Comparison of ENCODE assay signal across 20 cellular contexts in the genomic region with DNA sequence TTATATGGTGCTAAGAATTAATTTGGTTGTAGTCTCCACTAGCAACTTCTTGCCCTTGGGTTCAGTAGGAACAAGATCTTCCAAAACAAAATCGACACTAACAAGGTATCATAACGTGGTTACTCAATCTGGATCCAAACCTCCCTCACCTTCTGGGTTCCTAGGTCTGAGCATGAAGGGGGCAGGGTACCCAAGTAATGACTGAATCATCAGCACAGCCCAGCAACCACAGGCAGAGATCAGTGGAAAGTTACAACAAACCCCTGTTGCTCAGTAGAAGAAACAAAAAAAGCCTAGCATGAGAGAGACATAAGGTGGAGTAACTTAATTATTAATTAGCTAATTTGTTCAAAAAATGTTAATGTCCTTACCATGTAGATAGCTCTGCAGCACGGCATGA.
DNase-seq lines count a peak whose midpoint lies in the region; ATAC-seq, FAIRE-seq and TF ChIP-seq lines count a peak whose summit lies in the region.
"Had no signal": no experiment of that assay in that cellular context is flagged by ENCODE, and none has a peak within 500 bp of the region (broad histone marks: within the 10 kb centered on the region; RNA-seq: fewer than 3 reads in every experiment).

No MANE protein-coding gene starts in this region.

- H3K9me3 ChIP-seq in smooth muscle cell (replicated peaks; ENCODE audit: low read depth), result no peaks in the 10 kb centered on the region
- H3K9me3 ChIP-seq: body of pancreas, thoracic aorta had no signal

- CTCF ChIA-PET in RWPE1 (lab: Yijun Ruan, JAX), result no interaction called here

- 70% methylated on average over 3 of the region's 3 CpGs for WGBS in smooth muscle cell (ENCODE audit: low lambda C conversion rate)

- H3K4me3 ChIP-seq in smooth muscle cell, result no peak overlapping the region
- H3K4me3 ChIP-seq: body of pancreas, coronary artery, SK-N-MC, thoracic aorta had no signal

- peak overlapping the region; percentile 47 for H2AFZ ChIP-seq in smooth muscle cell (ENCODE audit: low read depth)

- POLR2A ChIA-PET in RWPE1 (lab: Yijun Ruan, JAX; ENCODE audit: low non-redundant PET), result no interaction called here

- H3K79me2 ChIP-seq in smooth muscle cell (ENCODE audit: low read depth), result no peaks in the 10 kb centered on the region

- TF ChIP-seq CTCF in RWPE1 (conservative IDR thresholded peaks at IDR 0.05; ENCODE audit: low read depth), result no peak
- no peak for TF ChIP-seq CTCF in smooth muscle cell (IDR thresholded peaks at IDR 0.05; ENCODE audit: borderline replicate concordance, insufficient read depth, poor library complexity, severe bottlenecking)

- no peak for DNase-seq in H54 (ENCODE audit: insufficient read length, low spot score)
- peak; percentile 47 for DNase-seq in RWPE1 (ENCODE audit: low spot score)
- DNase-seq in fibroblast of peridontal ligament (ENCODE audit: extremely low read depth), result peak; percentile 34
- no peak for DNase-seq in smooth muscle cell (lab: John Stamatoyannopoulos, UW; ENCODE audit: unreplicated experiment)
- DNase-seq in NOMO-1 treated with DMSO at 0.1 percent for 48 hours (lab: John Stamatoyannopoulos, UW; ENCODE audit: unreplicated experiment), result no peak
- no peak for DNase-seq in NCI-H446 (lab: John Stamatoyannopoulos, UW)
- DNase-seq: activated CD8-positive, alpha-beta T cell treated with anti-CD3 and anti-CD28 coated beads, Interleukin-2, amount 10 ng/mL, durations not matched to agents 7 days and 5 days; activated T-cell treated with anti-CD3 and anti-CD28 coated beads, Interleukin-2, amount 50 U/mL, for 4 hours; body of pancreas; COR-L47; DND-41; left colon; midbrain; MM.1S; NCI-H1694 treated with DMSO at 0.1 percent for 48 hours had no signal

- no peak for TF ChIP-seq POLR2A in H54 (IDR thresholded peaks at IDR 0.05; ENCODE audit: low read depth, low read length)

- peaks cover 17% of the 10 kb centered on the region for H3K4me1 ChIP-seq in smooth muscle cell (ENCODE audit: low read depth)
- H3K4me1 ChIP-seq: body of pancreas had no signal

- H3K27ac ChIP-seq in RWPE1, result no peak overlapping the region
- H3K27ac ChIP-seq in smooth muscle cell (ENCODE audit: low read depth), result peak overlapping the region; percentile 44
- H3K27ac ChIP-seq: body of pancreas, coronary artery, SK-N-MC, thoracic aorta had no signal

- H4K20me1 ChIP-seq in smooth muscle cell (ENCODE audit: low read depth), result no peaks in the 10 kb centered on the region

- H3K27me3 ChIP-seq in smooth muscle cell (ENCODE audit: low read depth), result no peaks in the 10 kb centered on the region
- H3K27me3 ChIP-seq: body of pancreas had no signal

- peak overlapping the region; percentile 62 for H3K4me2 ChIP-seq in smooth muscle cell

- FAIRE-seq in H54 (lab: Jason Lieb, UNC), result peak; percentile 68
- FAIRE-seq: frontal cortex had no signal

- no peak overlapping the region for H3K9ac ChIP-seq in smooth muscle cell (ENCODE audit: low read depth)

- ATAC-seq in HG03565 (IDR thresholded peaks at IDR 0.05; ENCODE audit: unreplicated experiment), result no peak
- ATAC-seq: activated CD8-positive, alpha-beta T cell treated with anti-CD3 and anti-CD28 coated beads, Interleukin-2, amount 10 ng/mL, durations not matched to agents 7 days and 5 days; activated T-cell treated with anti-CD3 and anti-CD28 coated beads, Interleukin-2, amount 50 U/mL, for 4 hours; body of pancreas; left colon had no signal

- H3F3A ChIP-seq in smooth muscle cell (ENCODE audit: low read depth), result no peaks in the 10 kb centered on the region

- no peaks in the 10 kb centered on the region for H3K36me3 ChIP-seq in smooth muscle cell (ENCODE audit: low read depth)
- H3K36me3 ChIP-seq: thoracic aorta had no signal

Comparison
In these comparisons a context has a peak if more than half of its experiments do, and no peak if none do; other contexts are left out.
1. DNase-seq: peak in RWPE1 (single experiment) and fibroblast of peridontal ligament (single experiment); none in H54 (single experiment), smooth muscle cell (single experiment), NOMO-1 treated with DMSO at 0.1 percent for 48 hours (single experiment) and NCI-H446 (0 of 2).